In genomic region chr17:56292010-56292409, GRCh38 we compare ENCODE assay signal across 1 cellular context.
TF ChIP-seq lines count a peak whose summit lies in the region.

No MANE protein-coding gene starts in this region.

TF ChIP-seq in SK-N-SH, 30 proteins besides CTCF, POLR2A, EP300 and RAD21 (continued from another document):
- no peak for TF ChIP-seq REST (IDR thresholded peaks at IDR 0.05; ENCODE audit: low read depth, low read length)
- TF ChIP-seq FOSL2 (IDR thresholded peaks at IDR 0.05; ENCODE audit: borderline replicate concordance, low read depth) = peak; percentile 96
- TF ChIP-seq TAF1 (IDR thresholded peaks at IDR 0.05; ENCODE audit: borderline replicate concordance, low read depth, low read length) = no peak
- TF ChIP-seq RXRA (IDR thresholded peaks at IDR 0.05; ENCODE audit: borderline replicate concordance, low read depth) = peak; percentile 80; the same call in 1 of the 2 replicates
- TF ChIP-seq RCOR1 (IDR thresholded peaks at IDR 0.05; ENCODE audit: low read length) = no peak
- TF ChIP-seq POLR2AphosphoS5 (IDR thresholded peaks at IDR 0.05; ENCODE audit: low read depth, low read length) = no peak; the same call in 1 of the 2 replicates
- no peak for TF ChIP-seq EZH2phosphoT487 (IDR thresholded peaks at IDR 0.05; ENCODE audit: borderline replicate concordance, low read depth)
- peak; percentile 93 for TF ChIP-seq JUND (IDR thresholded peaks at IDR 0.05)
- TF ChIP-seq CHD2 (IDR thresholded peaks at IDR 0.05; ENCODE audit: low read length, partially characterized antibody) = no peak
- peak; percentile 63 for TF ChIP-seq MAX (IDR thresholded peaks at IDR 0.05; ENCODE audit: low read depth)
